Comparison of ENCODE assay signal across 13 cellular contexts in the genomic region with DNA sequence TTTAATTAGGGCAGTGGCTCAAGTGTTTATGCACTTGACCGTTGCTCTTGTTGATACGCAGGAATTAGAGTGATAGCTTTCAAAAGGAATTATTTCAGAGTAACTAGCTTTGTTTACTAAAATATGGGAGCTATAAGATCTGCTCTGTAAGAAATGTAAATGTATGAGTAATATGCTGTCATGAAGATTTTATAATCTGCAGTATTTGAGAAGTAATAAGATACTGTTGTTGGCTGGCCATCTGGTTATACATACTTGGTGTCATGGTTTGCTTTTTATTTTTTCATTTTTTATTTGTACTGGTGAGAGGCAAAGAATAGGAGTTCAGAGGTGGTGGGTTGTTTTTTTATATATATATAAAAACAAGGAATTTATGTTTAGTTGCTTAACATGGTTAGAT. TPM values are rescaled to one million over a fixed set of nuclear protein-coding genes. Genes with fewer than 3 reads are reported as not detected.
DNase-seq lines count a peak whose midpoint lies in the region; ATAC-seq and TF ChIP-seq lines count a peak whose summit lies in the region.
"Had no signal": no experiment of that assay in that cellular context is flagged by ENCODE, and none has a peak within 500 bp of the region (broad histone marks: within the 10 kb centered on the region; RNA-seq: fewer than 3 reads in every experiment).

No MANE protein-coding gene starts in this region.

- no peaks in the 10 kb centered on the region for H3K79me2 ChIP-seq in KMS-11 (ENCODE audit: insufficient read depth, low read depth)
- H3K79me2 ChIP-seq: parathyroid adenoma had no signal

- H3K9me3 ChIP-seq in thyroid gland: no peaks in the 10 kb centered on the region

- H3K4me1 ChIP-seq in KMS-11 (ENCODE audit: low read depth, poor library complexity, severe bottlenecking) (peaks cover 66% of the 10 kb centered on the region), thyroid gland (no peaks in the 10 kb centered on the region)
- H3K4me1 ChIP-seq: parathyroid adenoma had no signal

- H3K36me3 Mint-ChIP-seq in activated CD4-positive, alpha-beta T cell treated with anti-CD3 and anti-CD28 coated beads, Interleukin-2, amount 10 ng/mL, durations not matched to agents 24 days and 14 days (ENCODE audit: low read depth): peaks cover 35% of the 10 kb centered on the region
- peaks cover 8% of the 10 kb centered on the region for H3K36me3 Mint-ChIP-seq in activated T-helper 17 cell treated with anti-CD3 and anti-CD28 coated beads, Interleukin-2, amount 50 U/mL, for 72 hours (ENCODE audit: low read depth)
- H3K36me3 Mint-ChIP-seq in natural killer cell treated with Interleukin-12 subunit alpha and Interleukin-12 subunit beta and Interleukin-15 and Interleukin-18, amount 100 ng/mL, for 72 hours: peaks cover 13% of the 10 kb centered on the region

- peak overlapping the region; percentile 95 for H3K27ac Mint-ChIP-seq in activated CD4-positive, alpha-beta T cell treated with anti-CD3 and anti-CD28 coated beads, Interleukin-2, amount 10 ng/mL, durations not matched to agents 24 days and 14 days
- peak overlapping the region; percentile 97 for H3K27ac Mint-ChIP-seq in activated T-helper 17 cell treated with anti-CD3 and anti-CD28 coated beads, Interleukin-2, amount 50 U/mL, for 72 hours
- peak overlapping the region; percentile 99 for H3K27ac Mint-ChIP-seq in natural killer cell treated with Interleukin-12 subunit alpha and Interleukin-12 subunit beta and Interleukin-15 and Interleukin-18, amount 100 ng/mL, for 72 hours

- no peak for DNase-seq in activated CD4-positive, alpha-beta T cell treated with anti-CD3 and anti-CD28 coated beads, Interleukin-2, amount 10 ng/mL, durations not matched to agents 24 days and 14 days
- DNase-seq in activated CD4-positive, alpha-beta T cell treated with anti-CD3 and anti-CD28 coated beads, Interleukin-2, amount 50 U/mL, for 48 hours: no peak
- DNase-seq in natural killer cell treated with Interleukin-12 subunit alpha and Interleukin-12 subunit beta and Interleukin-15 and Interleukin-18, amount 100 ng/mL, for 72 hours (ENCODE audit: low spot score): no peak
- DNase-seq in thyroid gland: no peak
- DNase-seq in NCI-H1694 treated with DMSO at 0.1 percent for 48 hours (lab: John Stamatoyannopoulos, UW): no peak
- DNase-seq in H7: no peak
- DNase-seq: kidney, NCI-H1930, Right ventricle myocardium superior had no signal

- H3K4me2 ChIP-seq in KMS-11: peak overlapping the region; percentile 88
- H3K4me2 ChIP-seq: smooth muscle cell had no signal

- H3K36me3 ChIP-seq in KMS-11 (ENCODE audit: insufficient read depth) (no peaks in the 10 kb centered on the region), thyroid gland (no peaks in the 10 kb centered on the region), H7 (replicated peaks; ENCODE audit: control insufficient read depth, insufficient read depth, low read length) (no peaks in the 10 kb centered on the region)

- H3K4me3 ChIP-seq in KMS-11 (IDR thresholded peaks at IDR 0.05; ENCODE audit: insufficient read depth, low read depth, low read length) (no peak overlapping the region), thyroid gland (replicated peaks in 1 of 3) (no peak overlapping the region), H7 (ENCODE audit: insufficient read depth, low read depth, low read length) (no peak overlapping the region)
- H3K4me3 ChIP-seq: smooth muscle cell had no signal

- no peak for ATAC-seq in activated T-helper 17 cell treated with anti-CD3 and anti-CD28 coated beads, Interleukin-2, amount 50 U/mL, for 72 hours (replicated peaks)
- ATAC-seq in natural killer cell treated with Interleukin-12 subunit alpha and Interleukin-12 subunit beta and Interleukin-15 and Interleukin-18, amount 100 ng/mL, for 72 hours: no peak

- 93 to 96% methylated on average over 2 of the region's 2 CpGs for WGBS in thyroid gland, 2 donors

- no peaks in the 10 kb centered on the region for H3K27me3 Mint-ChIP-seq in activated CD4-positive, alpha-beta T cell treated with anti-CD3 and anti-CD28 coated beads, Interleukin-2, amount 10 ng/mL, durations not matched to agents 24 days and 14 days
- no peaks in the 10 kb centered on the region for H3K27me3 Mint-ChIP-seq in activated T-helper 17 cell treated with anti-CD3 and anti-CD28 coated beads, Interleukin-2, amount 50 U/mL, for 72 hours
- H3K27me3 Mint-ChIP-seq in natural killer cell treated with Interleukin-12 subunit alpha and Interleukin-12 subunit beta and Interleukin-15 and Interleukin-18, amount 100 ng/mL, for 72 hours: no peaks in the 10 kb centered on the region

- H4K20me1 ChIP-seq in KMS-11 (ENCODE audit: insufficient read depth): no peaks in the 10 kb centered on the region

- peak overlapping the region; percentile 87; the same call in 1 of the 2 replicates for H3K9ac ChIP-seq in KMS-11
- H3K9ac ChIP-seq: parathyroid adenoma had no signal

- H3K27me3 ChIP-seq in KMS-11 (ENCODE audit: insufficient read depth, low read depth) (no peaks in the 10 kb centered on the region), thyroid gland (no peaks in the 10 kb centered on the region), H7 (ENCODE audit: control insufficient read depth, insufficient read depth, low read length) (no peaks in the 10 kb centered on the region)

- peaks cover 7% of the 10 kb centered on the region for H3K9me3 Mint-ChIP-seq in activated CD4-positive, alpha-beta T cell treated with anti-CD3 and anti-CD28 coated beads, Interleukin-2, amount 10 ng/mL, durations not matched to agents 24 days and 14 days
- H3K9me3 Mint-ChIP-seq in activated T-helper 17 cell treated with anti-CD3 and anti-CD28 coated beads, Interleukin-2, amount 50 U/mL, for 72 hours: peaks cover 4% of the 10 kb centered on the region
- peaks cover 6% of the 10 kb centered on the region for H3K9me3 Mint-ChIP-seq in natural killer cell treated with Interleukin-12 subunit alpha and Interleukin-12 subunit beta and Interleukin-15 and Interleukin-18, amount 100 ng/mL, for 72 hours

- no peak for TF ChIP-seq POLR2A in thyroid gland (IDR thresholded peaks at IDR 0.05)

- intact Hi-C loops in activated CD4-positive, alpha-beta T cell treated with anti-CD3 and anti-CD28 coated beads, Interleukin-2, amount 10 ng/mL, durations not matched to agents 24 days and 14 days (cut with micrococcal nuclease): loop anchor here (5.0 kb wide), 2 partner anchors 435 to 1280 kb away; a partner anchor contains a TSS
- intact Hi-C loops in thyroid gland (cut with DNase I): no loop called here

- peak overlapping the region; percentile 84 for H3K4me3 Mint-ChIP-seq in activated CD4-positive, alpha-beta T cell treated with anti-CD3 and anti-CD28 coated beads, Interleukin-2, amount 10 ng/mL, durations not matched to agents 24 days and 14 days
- H3K4me3 Mint-ChIP-seq in activated T-helper 17 cell treated with anti-CD3 and anti-CD28 coated beads, Interleukin-2, amount 50 U/mL, for 72 hours: peak overlapping the region; percentile 80
- H3K4me3 Mint-ChIP-seq in natural killer cell treated with Interleukin-12 subunit alpha and Interleukin-12 subunit beta and Interleukin-15 and Interleukin-18, amount 100 ng/mL, for 72 hours: peak overlapping the region; percentile 88

- H3K27ac ChIP-seq in KMS-11 (peak overlapping the region; percentile 98), thyroid gland (no peak overlapping the region)
- H3K27ac ChIP-seq: parathyroid adenoma had no signal

- no peak overlapping the region for H2AFZ ChIP-seq in KMS-11 (ENCODE audit: low read depth)
- H2AFZ ChIP-seq: parathyroid adenoma had no signal

- TF ChIP-seq CTCF in KMS-11 (conservative IDR thresholded peaks at IDR 0.05; ENCODE audit: low read depth, low read length): no peak
- TF ChIP-seq CTCF in thyroid gland (IDR thresholded peaks at IDR 0.05): no peak

- H3K4me1 Mint-ChIP-seq in activated CD4-positive, alpha-beta T cell treated with anti-CD3 and anti-CD28 coated beads, Interleukin-2, amount 10 ng/mL, durations not matched to agents 24 days and 14 days: peaks cover 70% of the 10 kb centered on the region
- H3K4me1 Mint-ChIP-seq in activated T-helper 17 cell treated with anti-CD3 and anti-CD28 coated beads, Interleukin-2, amount 50 U/mL, for 72 hours: peaks cover 56% of the 10 kb centered on the region
- H3K4me1 Mint-ChIP-seq in natural killer cell treated with Interleukin-12 subunit alpha and Interleukin-12 subunit beta and Interleukin-15 and Interleukin-18, amount 100 ng/mL, for 72 hours (ENCODE audit: low read depth in 2 of 2): peaks cover 68 to 79% of the 10 kb centered on the region in 2 donors

RNA-seq across cellular contexts. Expression of a gene that starts 58.5 kb away (rescaled TPM):
- total RNA-seq in activated CD4-positive, alpha-beta T cell treated with anti-CD3 and anti-CD28 coated beads, Interleukin-2, amount 10 ng/mL, durations not matched to agents 24 days and 14 days: 15.0 and 16.0 TPM in 2 replicates
- 1 to 10 TPM; 4.9 to 7.5 TPM for total RNA-seq in activated T-helper 17 cell treated with anti-CD3 and anti-CD28 coated beads, Interleukin-2, amount 50 U/mL, for 72 hours
- 10 to 100 TPM; 14.7 to 20.6 TPM for total RNA-seq in natural killer cell treated with Interleukin-12 subunit alpha and Interleukin-12 subunit beta and Interleukin-15 and Interleukin-18, amount 100 ng/mL, for 72 hours
- total RNA-seq in thyroid gland: 1 to 10 TPM; 4.5 to 7.2 (median 5.1) TPM
- 0.67 and 1.2 TPM in 2 replicates for total RNA-seq in H7 (2014; rRNA removed; shearing (Covaris generic))
